ENCODE assay signal across 18 cellular contexts in the genomic region with DNA sequence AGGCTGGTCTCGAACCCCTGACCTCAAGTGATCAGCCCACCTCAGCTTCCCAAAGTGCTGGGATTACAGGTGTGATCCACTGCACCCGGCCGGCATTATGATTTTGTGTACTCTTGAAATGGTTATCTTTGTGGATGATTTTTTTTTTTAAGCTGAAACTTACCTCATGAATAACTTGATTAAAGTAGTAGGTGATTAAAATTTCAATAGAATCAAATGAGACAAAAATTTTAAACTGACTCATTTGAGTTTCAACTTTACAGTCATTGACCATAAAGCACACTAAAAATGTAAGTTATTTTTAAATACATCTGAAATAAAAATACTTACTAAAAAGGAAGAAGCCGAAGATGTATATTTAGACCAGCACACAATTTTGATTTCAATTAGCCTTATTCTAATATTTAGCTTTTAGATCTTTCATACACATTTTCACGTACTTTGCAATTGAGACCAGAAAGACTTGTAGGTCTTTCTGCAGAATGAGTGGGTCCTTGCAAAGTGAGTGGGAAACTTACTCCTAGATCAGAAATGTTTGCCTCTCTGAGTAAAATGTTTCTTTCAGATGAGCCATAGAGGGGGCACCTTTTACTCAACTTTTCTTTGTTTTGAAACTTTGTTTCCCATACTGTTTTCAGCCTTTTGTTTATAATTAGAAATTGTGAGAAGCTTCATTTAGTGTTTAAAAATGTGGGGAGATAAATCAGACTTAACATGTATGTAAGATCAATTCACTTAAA.
"Had no signal": no experiment of that assay in that cellular context is flagged by ENCODE, and none has a peak within 500 bp of the region (broad histone marks: within the 10 kb centered on the region; RNA-seq: fewer than 3 reads in every experiment).

No MANE protein-coding gene starts in this region.

- DNase-seq: activated CD4-positive, alpha-beta T cell treated with anti-CD3 and anti-CD28 coated beads, Interleukin-2, amount 10 ng/mL, durations not matched to agents 7 days and 5 days; activated naive CD4-positive, alpha-beta T cell treated with Interleukin-2 at 50 U/mL for 16 hours; activated naive CD8-positive, alpha-beta T cell treated with anti-CD3 and anti-CD28 coated beads for 36 hours; effector memory CD4-positive, alpha-beta T cell; foreskin melanocyte; lower lobe of right lung; naive B cell; stimulated activated CD4-positive, alpha-beta T cell treated with anti-CD3 and anti-CD28 coated beads, Interleukin-4, amount 100 ng/mL, for 1 hour; stimulated activated naive CD8-positive, alpha-beta T cell treated with anti-CD3 and anti-CD28 coated beads, Interleukin-15, Interleukin-2, amounts not matched to agents 100 U/mL and 50 U/mL, for 24 hours; T1000; upper lobe of left lung had no signal

- H3K27ac Mint-ChIP-seq: activated CD4-positive, alpha-beta T cell treated with anti-CD3 and anti-CD28 coated beads, Interleukin-2, amount 10 ng/mL, durations not matched to agents 7 days and 5 days; activated naive CD8-positive, alpha-beta T cell treated with anti-CD3 and anti-CD28 coated beads for 36 hours; T-helper 1 cell treated with Interleukin-12 subunit alpha and Interleukin-12 subunit beta and Interleukin-4 antibody, amounts not matched to agents 30 μg/mL and 1 μg/mL, for 36 hours had no signal

- H3K36me3 ChIP-seq: prostate gland had no signal

- H3K9me3 ChIP-seq: lower lobe of right lung, prostate gland, upper lobe of left lung had no signal

- H3K4me3 Mint-ChIP-seq: activated CD4-positive, alpha-beta T cell treated with anti-CD3 and anti-CD28 coated beads, Interleukin-2, amount 10 ng/mL, durations not matched to agents 7 days and 5 days; activated naive CD8-positive, alpha-beta T cell treated with anti-CD3 and anti-CD28 coated beads for 36 hours; central memory CD8-positive, alpha-beta T cell; naive B cell; T-helper 1 cell treated with Interleukin-12 subunit alpha and Interleukin-12 subunit beta and Interleukin-4 antibody, amounts not matched to agents 30 μg/mL and 1 μg/mL, for 36 hours had no signal

- H3K4me1 ChIP-seq: lower lobe of right lung, prostate gland, upper lobe of left lung had no signal

- H3K9me3 Mint-ChIP-seq: activated CD4-positive, alpha-beta T cell treated with anti-CD3 and anti-CD28 coated beads, Interleukin-2, amount 10 ng/mL, durations not matched to agents 7 days and 5 days; activated naive CD8-positive, alpha-beta T cell treated with anti-CD3 and anti-CD28 coated beads for 36 hours; central memory CD8-positive, alpha-beta T cell; naive B cell; T-helper 1 cell treated with Interleukin-12 subunit alpha and Interleukin-12 subunit beta and Interleukin-4 antibody, amounts not matched to agents 30 μg/mL and 1 μg/mL, for 36 hours had no signal

- ATAC-seq: esophagus mucosa; left lobe of liver; lower lobe of right lung; stimulated activated naive CD8-positive, alpha-beta T cell treated with anti-CD3 and anti-CD28 coated beads, Interleukin-15, Interleukin-2, amounts not matched to agents 100 U/mL and 50 U/mL, for 24 hours had no signal

- FAIRE-seq: astrocyte, colon had no signal

- H3K4me1 Mint-ChIP-seq: activated CD4-positive, alpha-beta T cell treated with anti-CD3 and anti-CD28 coated beads, Interleukin-2, amount 10 ng/mL, durations not matched to agents 7 days and 5 days; activated naive CD8-positive, alpha-beta T cell treated with anti-CD3 and anti-CD28 coated beads for 36 hours; central memory CD8-positive, alpha-beta T cell; naive B cell had no signal

- H3K27ac ChIP-seq: lower lobe of right lung, prostate gland, upper lobe of left lung had no signal

- H3K4me3 ChIP-seq: lower lobe of right lung, prostate gland, upper lobe of left lung had no signal

- H3K27me3 Mint-ChIP-seq: activated CD4-positive, alpha-beta T cell treated with anti-CD3 and anti-CD28 coated beads, Interleukin-2, amount 10 ng/mL, durations not matched to agents 7 days and 5 days; activated naive CD8-positive, alpha-beta T cell treated with anti-CD3 and anti-CD28 coated beads for 36 hours; central memory CD8-positive, alpha-beta T cell; naive B cell had no signal
